ENCODE assay signal across 21 cellular contexts in the genomic region with DNA sequence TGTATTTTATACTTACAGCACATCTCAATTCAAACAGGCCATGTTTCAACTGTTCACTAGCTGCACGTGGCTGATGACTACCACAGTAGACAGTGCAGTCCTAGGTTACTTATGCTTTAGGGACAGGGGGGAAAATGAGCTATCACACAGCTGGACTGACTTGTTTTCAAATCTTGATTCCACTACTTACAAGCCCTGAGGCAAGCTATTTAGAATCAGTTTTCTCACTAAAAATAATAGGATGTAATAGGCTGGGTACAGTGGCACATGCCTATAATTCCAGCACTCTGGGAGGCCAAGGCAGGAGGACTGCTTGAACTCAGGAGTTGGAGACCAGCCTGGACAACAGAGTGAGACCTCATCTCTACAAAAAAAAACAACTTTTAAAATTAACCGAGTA. TPM values are rescaled to one million over a fixed set of nuclear protein-coding genes. Genes with fewer than 3 reads are reported as not detected.
DNase-seq lines count a peak whose midpoint lies in the region; ATAC-seq and TF ChIP-seq lines count a peak whose summit lies in the region.
"Had no signal": no experiment of that assay in that cellular context is flagged by ENCODE, and none has a peak within 500 bp of the region (broad histone marks: within the 10 kb centered on the region; RNA-seq: fewer than 3 reads in every experiment).

No MANE protein-coding gene starts in this region.

- no peaks in the 10 kb centered on the region for H3K9me3 Mint-ChIP-seq in activated CD4-positive, alpha-beta T cell treated with anti-CD3 and anti-CD28 coated beads for 36 hours (ENCODE audit: low read depth)
- no peaks in the 10 kb centered on the region for H3K9me3 Mint-ChIP-seq in activated naive CD4-positive, alpha-beta T cell treated with anti-CD3 and anti-CD28 coated beads, Interleukin-2, amount 10 ng/mL, durations not matched to agents 7 days and 5 days
- peaks cover 0 to 4% (median 0%) of the 10 kb centered on the region in 9 donors for H3K9me3 Mint-ChIP-seq in naive thymus-derived CD8-positive, alpha-beta T cell

- no peaks in the 10 kb centered on the region for H3K9me2 ChIP-seq in HCT116 (ENCODE audit: insufficient read depth)

- H4K20me1 ChIP-seq in HCT116 (ENCODE audit: insufficient read depth), result peaks cover 9% of the 10 kb centered on the region; the same call in 1 of the 2 replicates

- DNase-seq in activated CD4-positive, alpha-beta T cell treated with anti-CD3 and anti-CD28 coated beads for 36 hours, result no peak
- DNase-seq in activated CD4-positive, alpha-beta T cell treated with anti-CD3 and anti-CD28 coated beads for 4 hours, result no peak
- no peak for DNase-seq in activated naive CD4-positive, alpha-beta T cell treated with anti-CD3 and anti-CD28 coated beads, Interleukin-2, amount 10 ng/mL, durations not matched to agents 7 days and 5 days
- DNase-seq in activated naive CD4-positive, alpha-beta T cell treated with anti-CD3 and anti-CD28 coated beads, Interleukin-2, amount 50 U/mL, for 16 hours, result no peak
- DNase-seq in HCT116 (ENCODE audit: low read depth, low spot score) (no peak), islet precursor cell (no peak)
- DNase-seq in naive thymus-derived CD8-positive, alpha-beta T cell, result no peak
- DNase-seq: BE2C, DND-41, H7, IMR-90, Karpas-422, MG63, NCI-H1092, NCI-H1694 treated with DMSO at 0.1 percent for 48 hours, NCI-H2107, NCI-H2227 treated with DMSO at 0.1 percent for 48 hours, NCI-H524, PC-9 had no signal

- no peak for TF ChIP-seq RAD21 in HCT116 (IDR thresholded peaks at IDR 0.05; ENCODE audit: low read depth)

- H3K9me3 ChIP-seq in HCT116 (ENCODE audit: control insufficient read depth in 1 of 2, insufficient read depth in 1 of 2, low read depth in 1 of 2, low read length in 2 of 2), result no peaks in the 10 kb centered on the region
- H3K9me3 ChIP-seq: BE2C, MG63 had no signal

- H3K36me3 ChIP-seq in HCT116 (ENCODE audit: control insufficient read depth in 1 of 2, insufficient read depth in 2 of 2, low read length in 2 of 2), result no peaks in the 10 kb centered on the region
- H3K36me3 ChIP-seq: MG63 had no signal

- H3K27ac ChIP-seq in HCT116 (ENCODE audit: low read depth, low read length), result peak overlapping the region; percentile 79; the same call in 1 of the 2 replicates
- H3K27ac ChIP-seq: 22Rv1, PC-9 had no signal

- no TSS peak for BruUV-seq in HCT116 (replicated peaks; lab: Mats Ljungman, UMichigan)

- 0 out of 2 replicates have a peak overlapping the region, but pooled peaks have one; percentile 13 for H3K9ac ChIP-seq in HCT116 (ENCODE audit: low read length)

- peaks cover 66 to 67% of the 10 kb centered on the region in 2 experiments for H3K4me1 ChIP-seq in HCT116 (ENCODE audit: control insufficient read depth in 1 of 2, insufficient read depth in 2 of 2, low read length in 2 of 2)

- POLR2A ChIA-PET in activated CD4-positive, alpha-beta T cell treated with anti-CD3 and anti-CD28 coated beads for 36 hours (lab: Charles Lee), result interaction anchor here (0.7 kb wide), 1 partner anchor 28 kb away, joined by 4 read pairs; no protein-coding TSS in a partner anchor
- POLR2A ChIA-PET in HCT116 (lab: Charles Lee), result no interaction called here
- POLR2A ChIA-PET in naive thymus-derived CD8-positive, alpha-beta T cell (lab: Charles Lee), result interaction anchor here (0.7 kb wide), 1 partner anchor 23 kb away, joined by 4 read pairs; no protein-coding TSS in a partner anchor

- peaks cover 99% of the 10 kb centered on the region for H3K79me2 ChIP-seq in HCT116 (ENCODE audit: insufficient read depth, low read length)

- H3K27me3 ChIP-seq in HCT116 (ENCODE audit: insufficient read depth, low read length), result no peaks in the 10 kb centered on the region
- H3K27me3 ChIP-seq: BE2C, MG63 had no signal

- intact Hi-C loops in activated CD4-positive, alpha-beta T cell treated with anti-CD3 and anti-CD28 coated beads for 36 hours (cut with DNase I, micrococcal nuclease), result no loop called here
- intact Hi-C loops in HCT116 (cut with micrococcal nuclease), result no loop called here

- ATAC-seq in activated CD4-positive, alpha-beta T cell treated with anti-CD3 and anti-CD28 coated beads for 36 hours, result no peak
- ATAC-seq in HCT116 (no peak), HG02623 (IDR thresholded peaks at IDR 0.05; ENCODE audit: unreplicated experiment) (no peak)
- no peak for ATAC-seq in naive thymus-derived CD8-positive, alpha-beta T cell

- H3K27ac Mint-ChIP-seq in activated CD4-positive, alpha-beta T cell treated with anti-CD3 and anti-CD28 coated beads for 36 hours, result peak overlapping the region; percentile 72
- H3K27ac Mint-ChIP-seq in activated naive CD4-positive, alpha-beta T cell treated with anti-CD3 and anti-CD28 coated beads, Interleukin-2, amount 10 ng/mL, durations not matched to agents 7 days and 5 days, result peak overlapping the region; percentile 34
- H3K27ac Mint-ChIP-seq in naive thymus-derived CD8-positive, alpha-beta T cell, result peak overlapping the region in 9 of 10 donors; percentile 44 to 83 (median 72)

- no peaks in the 10 kb centered on the region for H3K27me3 Mint-ChIP-seq in activated CD4-positive, alpha-beta T cell treated with anti-CD3 and anti-CD28 coated beads for 36 hours
- H3K27me3 Mint-ChIP-seq in activated naive CD4-positive, alpha-beta T cell treated with anti-CD3 and anti-CD28 coated beads, Interleukin-2, amount 10 ng/mL, durations not matched to agents 7 days and 5 days, result no peaks in the 10 kb centered on the region
- no peaks in the 10 kb centered on the region for H3K27me3 Mint-ChIP-seq in naive thymus-derived CD8-positive, alpha-beta T cell

- no peak overlapping the region for H3K4me3 Mint-ChIP-seq in activated CD4-positive, alpha-beta T cell treated with anti-CD3 and anti-CD28 coated beads for 36 hours
- no peak overlapping the region for H3K4me3 Mint-ChIP-seq in activated naive CD4-positive, alpha-beta T cell treated with anti-CD3 and anti-CD28 coated beads, Interleukin-2, amount 10 ng/mL, durations not matched to agents 7 days and 5 days
- peak overlapping the region in 6 of 10 donors; percentile 11 to 56 (median 19) for H3K4me3 Mint-ChIP-seq in naive thymus-derived CD8-positive, alpha-beta T cell

- no peak for TF ChIP-seq CTCF in HCT116 (IDR thresholded peaks at IDR 0.05 in 2 of 3, conservative IDR thresholded peaks at IDR 0.05 in 1 of 3; ENCODE audit: borderline replicate concordance in 1 of 3, insufficient read depth in 1 of 3, low read depth in 2 of 3, low read length in 2 of 3)

- peaks cover 29% of the 10 kb centered on the region for H3K36me3 Mint-ChIP-seq in activated CD4-positive, alpha-beta T cell treated with anti-CD3 and anti-CD28 coated beads for 36 hours (ENCODE audit: low read depth)
- H3K36me3 Mint-ChIP-seq in activated naive CD4-positive, alpha-beta T cell treated with anti-CD3 and anti-CD28 coated beads, Interleukin-2, amount 10 ng/mL, durations not matched to agents 7 days and 5 days, result peaks cover 40% of the 10 kb centered on the region
- H3K36me3 Mint-ChIP-seq in naive thymus-derived CD8-positive, alpha-beta T cell, result peaks cover 0 to 43% (median 14%) of the 10 kb centered on the region in 3 donors

- no peak for TF ChIP-seq POLR2A in HCT116 (IDR thresholded peaks at IDR 0.05; ENCODE audit: borderline replicate concordance, extremely low read depth, insufficient read depth, insufficient read length)

- peak overlapping the region; percentile 80 for H3K4me2 ChIP-seq in HCT116 (ENCODE audit: low read length)
- H3K4me2 ChIP-seq: PC-9 had no signal

- RAD21 ChIA-PET in HCT116 (lab: Charles Lee; ENCODE audit: low non-redundant PET in 1 of 2, low total read pairs in 2 of 2, uncharacterized antibody in 2 of 2, unreplicated experiment in 2 of 2), result no interaction called here

- peaks cover 56% of the 10 kb centered on the region for H3K4me1 Mint-ChIP-seq in activated CD4-positive, alpha-beta T cell treated with anti-CD3 and anti-CD28 coated beads for 36 hours
- H3K4me1 Mint-ChIP-seq in activated naive CD4-positive, alpha-beta T cell treated with anti-CD3 and anti-CD28 coated beads, Interleukin-2, amount 10 ng/mL, durations not matched to agents 7 days and 5 days, result peaks cover 52% of the 10 kb centered on the region
- peaks cover 27 to 75% (median 57%) of the 10 kb centered on the region in 4 donors for H3K4me1 Mint-ChIP-seq in naive thymus-derived CD8-positive, alpha-beta T cell

- CTCF ChIA-PET in activated CD4-positive, alpha-beta T cell treated with anti-CD3 and anti-CD28 coated beads for 36 hours (lab: Charles Lee), result interaction anchor here (0.5 to 1.0 kb wide), 2 partner anchors 14 to 473 kb away, joined by 3 read pairs; no protein-coding TSS in a partner anchor
- CTCF ChIA-PET in activated naive CD4-positive, alpha-beta T cell treated with anti-CD3 and anti-CD28 coated beads, Interleukin-2, amount 10 ng/mL, durations not matched to agents 7 days and 5 days (lab: Charles Lee), result no interaction called here
- CTCF ChIA-PET in HCT116 (lab: Charles Lee), result no interaction called here

- H3K4me3 ChIP-seq in HCT116 (replicated peaks in 1 of 2; ENCODE audit: low read depth in 1 of 2, low read length in 2 of 2), result no peak overlapping the region
- H3K4me3 ChIP-seq: MG63, PC-9 had no signal

- no peak overlapping the region for H2AFZ ChIP-seq in HCT116 (ENCODE audit: low read depth, low read length, poor library complexity, severe bottlenecking)
- H2AFZ ChIP-seq: PC-9 had no signal

TF ChIP-seq in HCT116, 20 proteins besides CTCF, POLR2A, EP300 and RAD21:
- no peak for TF ChIP-seq ZNF274 (IDR thresholded peaks at IDR 0.05; ENCODE audit: low read depth, low read length)
- TF ChIP-seq YY1 (IDR thresholded peaks at IDR 0.05; ENCODE audit: extremely low read depth, insufficient replicate concordance, low read depth, low read length), result no peak
- no peak for TF ChIP-seq ELF1 (IDR thresholded peaks at IDR 0.05; ENCODE audit: borderline replicate concordance, low read depth)
- TF ChIP-seq CEBPB (IDR thresholded peaks at IDR 0.05; ENCODE audit: low read depth), result no peak

RNA-seq across cellular contexts. Expression of gene GLG1, which starts 10.3 kb away (rescaled TPM):
- total RNA-seq in activated CD4-positive, alpha-beta T cell treated with anti-CD3 and anti-CD28 coated beads for 36 hours, result 10 to 100 TPM; 66.3 to 68.3 TPM
- total RNA-seq in HCT116 (2021; ENCODE audit: unreplicated experiment), result 237 TPM
- 152 and 162 TPM in 2 replicates for polyA plus RNA-seq in HCT116 (2012)
- total RNA-seq in naive thymus-derived CD8-positive, alpha-beta T cell, result 100 to 1,000 TPM; 192 to 195 TPM
- polyA plus RNA-seq in naive thymus-derived CD8-positive, alpha-beta T cell, result 100 to 1,000 TPM; 137 to 210 (median 164) TPM

Comparison
In these comparisons a context has a peak if more than half of its experiments do, and no peak if none do; other contexts are left out.
1. H3K4me3 Mint-ChIP-seq: peak in naive thymus-derived CD8-positive, alpha-beta T cell (6 of 10); none in activated CD4-positive, alpha-beta T cell treated with anti-CD3 and anti-CD28 coated beads for 36 hours (single experiment) and activated naive CD4-positive, alpha-beta T cell treated with anti-CD3 and anti-CD28 coated beads, Interleukin-2, amount 10 ng/mL, durations not matched to agents 7 days and 5 days (single experiment).
2. Peak in every context shown above with its lines, with median percentiles within 50 percentile points of each other: H3K27ac Mint-ChIP-seq.